Comparison of ENCODE assay signal across 8 cellular contexts in genomic region chr10:33193057-33193866, GRCh38.
DNase-seq lines count a peak whose midpoint lies in the region; ATAC-seq and TF ChIP-seq lines count a peak whose summit lies in the region.

No MANE protein-coding gene starts in this region.

- no peak overlapping the region for H3K27ac ChIP-seq in DOHH2 (ENCODE audit: low read depth, low read length)
- H3K27ac ChIP-seq in MM.1S (ENCODE audit: low read length), result no peak overlapping the region
- peak overlapping the region; percentile 35 for H3K27ac ChIP-seq in adipose tissue (ENCODE audit: low read depth, low read length)

- no peak overlapping the region for H3K9ac ChIP-seq in MM.1S (ENCODE audit: low read length)

- H3K4me1 ChIP-seq in DOHH2 (ENCODE audit: control insufficient read depth, low read length) (no peaks in the 10 kb centered on the region), MM.1S (ENCODE audit: low read length) (no peaks in the 10 kb centered on the region)

- peak; percentile 68 for ATAC-seq in GM21825 (IDR thresholded peaks at IDR 0.05; ENCODE audit: unreplicated experiment)
- ATAC-seq in left cardiac atrium, result peak; percentile 87 to 88

- H4K20me1 ChIP-seq in DOHH2 (ENCODE audit: control insufficient read depth, insufficient read depth, low read depth, low read length) (no peaks in the 10 kb centered on the region), MM.1S (ENCODE audit: insufficient read depth, low read length) (no peaks in the 10 kb centered on the region)

- H3K4me3 ChIP-seq in DOHH2 (ENCODE audit: low read length), result no peak overlapping the region
- no peak overlapping the region for H3K4me3 ChIP-seq in MM.1S (ENCODE audit: low read length)

- H3K9me2 ChIP-seq in DOHH2 (replicated peaks; ENCODE audit: control insufficient read depth, low read length) (no peaks in the 10 kb centered on the region), MM.1S (replicated peaks; ENCODE audit: insufficient read depth, low read length) (no peaks in the 10 kb centered on the region)

- H3K27me3 ChIP-seq in DOHH2 (ENCODE audit: control insufficient read depth, low read length), result no peaks in the 10 kb centered on the region
- H3K27me3 ChIP-seq in MM.1S (replicated peaks; ENCODE audit: insufficient read depth, low read length), result no peaks in the 10 kb centered on the region

- H3K79me2 ChIP-seq in DOHH2 (ENCODE audit: control insufficient read depth, low read length) (no peaks in the 10 kb centered on the region), MM.1S (ENCODE audit: low read length) (no peaks in the 10 kb centered on the region)

- TF ChIP-seq CTCF in DOHH2 (IDR thresholded peaks at IDR 0.05; ENCODE audit: low read depth, low read length, poor library complexity, severe bottlenecking) (peak; percentile 70), MM.1S (IDR thresholded peaks at IDR 0.05; ENCODE audit: low read length) (peak; percentile 55)

- H3K4me2 ChIP-seq in DOHH2 (ENCODE audit: low read length), result peak overlapping the region; percentile 17
- no peak overlapping the region for H3K4me2 ChIP-seq in MM.1S (ENCODE audit: low read depth, low read length)

- no peak overlapping the region for H2AFZ ChIP-seq in MM.1S (ENCODE audit: low read length)

- no peaks in the 10 kb centered on the region for H3K36me3 ChIP-seq in DOHH2 (ENCODE audit: control insufficient read depth, low read length)
- no peaks in the 10 kb centered on the region for H3K36me3 ChIP-seq in MM.1S (replicated peaks; ENCODE audit: insufficient read depth, low read length)

- H3F3A ChIP-seq in DOHH2 (ENCODE audit: control insufficient read depth, insufficient read depth) (no peaks in the 10 kb centered on the region), MM.1S (ENCODE audit: insufficient read depth, low read length) (no peaks in the 10 kb centered on the region)

- peak; percentile 73 for DNase-seq in MM.1S
- DNase-seq in SW480 (ENCODE audit: low spot score), result peak; percentile 76
- peak; percentile 88 for DNase-seq in left cardiac atrium
- peak; percentile 78 for DNase-seq in renal cortical epithelial cell (ENCODE audit: low read depth)
- DNase-seq in NK-92 treated with Interleukin-12 subunit alpha and Interleukin-12 subunit beta, amount 100 ng/mL, for 24 hours (lab: John Stamatoyannopoulos, UW), result no peak

- WGBS in adipose tissue, 3 donors, result 22 to 24% (median 23%) methylated on average over 13 of the region's 13 CpGs

- no peaks in the 10 kb centered on the region for H3K9me3 ChIP-seq in DOHH2 (ENCODE audit: control insufficient read depth, insufficient read depth, low read length)
- H3K9me3 ChIP-seq in MM.1S (replicated peaks; ENCODE audit: insufficient read depth, low read length), result no peaks in the 10 kb centered on the region

- intact Hi-C loops in left cardiac atrium (cut with DNase I), result loop anchor here (5.0 to 10.0 kb wide), 3 partner anchors 124 to 1452 kb away; no protein-coding TSS in a partner anchor
